In the genomic region with DNA sequence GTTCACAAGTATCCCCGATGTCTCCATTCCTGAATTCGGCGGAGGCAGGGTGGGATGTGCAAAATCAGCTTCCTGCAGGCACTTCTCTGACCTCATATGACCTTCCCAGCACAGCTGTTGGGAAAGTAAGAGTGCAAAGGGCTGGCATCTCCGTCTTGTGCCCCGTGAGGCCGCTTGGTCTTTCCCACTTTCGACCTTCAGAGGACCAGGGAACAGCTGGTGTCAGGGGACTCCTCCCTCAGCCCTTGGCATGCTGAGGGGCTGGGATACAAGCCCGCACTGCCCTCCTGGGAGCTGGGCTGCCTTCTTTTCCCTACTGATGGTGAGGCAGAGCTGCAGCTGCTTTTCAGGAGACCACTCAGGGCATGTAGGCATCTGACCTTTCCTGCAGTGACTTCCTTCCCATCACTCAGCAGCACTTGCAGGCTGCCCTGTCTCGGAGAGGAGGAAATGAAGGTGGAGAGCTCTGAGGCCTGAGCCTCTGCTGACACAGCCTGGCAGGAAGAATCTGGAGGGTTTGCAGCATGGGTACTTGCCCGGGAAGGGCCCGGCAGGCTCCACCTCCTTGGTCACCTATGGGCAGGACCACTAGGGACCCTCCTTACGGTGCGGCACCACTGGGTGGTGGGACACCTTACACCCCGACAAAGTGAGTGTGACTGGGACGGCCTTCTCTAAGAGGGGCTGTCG, we compare ENCODE assay signal across 15 cellular contexts.
A peak's percentile ranks its signal among the peaks of the same experiment; 100 is the strongest.
DNase-seq lines count a peak whose midpoint lies in the region; ATAC-seq lines count a peak whose summit lies in the region.
"Had no signal": no experiment of that assay in that cellular context is flagged by ENCODE, and none has a peak within 500 bp of the region (broad histone marks: within the 10 kb centered on the region; RNA-seq: fewer than 3 reads in every experiment).

No MANE protein-coding gene starts in this region.

- H3K9me3 Mint-ChIP-seq in activated T-cell treated with anti-CD3 and anti-CD28 coated beads, Interleukin-2, amount 50 U/mL, for 24 hours, result no peaks in the 10 kb centered on the region
- no peaks in the 10 kb centered on the region for H3K9me3 Mint-ChIP-seq in stimulated activated memory B cell treated with anti-CD40 and anti-IgM and Interleukin-4, amounts not matched to agents 10 μg/mL and 1 μg/mL and 100 μg/mL, for 72 hours
- H3K9me3 Mint-ChIP-seq: CD8-positive, alpha-beta T cell had no signal

- H3K4me3 Mint-ChIP-seq in activated T-cell treated with anti-CD3 and anti-CD28 coated beads, Interleukin-2, amount 50 U/mL, for 24 hours, result no peak overlapping the region
- no peak overlapping the region for H3K4me3 Mint-ChIP-seq in stimulated activated memory B cell treated with anti-CD40 and anti-IgM and Interleukin-4, amounts not matched to agents 10 μg/mL and 1 μg/mL and 100 μg/mL, for 72 hours
- H3K4me3 Mint-ChIP-seq: CD8-positive, alpha-beta T cell had no signal

- peak; percentile 29 for ATAC-seq in stimulated activated memory B cell treated with anti-CD40 and anti-IgM and Interleukin-4, amounts not matched to agents 10 μg/mL and 1 μg/mL and 100 μg/mL, for 72 hours
- ATAC-seq in GM21381 (IDR thresholded peaks at IDR 0.05; ENCODE audit: unreplicated experiment) (no peak), HG03439 (IDR thresholded peaks at IDR 0.05; ENCODE audit: unreplicated experiment) (no peak)
- ATAC-seq: CD8-positive, alpha-beta T cell had no signal

- H3K4me1 Mint-ChIP-seq in activated T-cell treated with anti-CD3 and anti-CD28 coated beads, Interleukin-2, amount 50 U/mL, for 24 hours (ENCODE audit: low read depth), result no peaks in the 10 kb centered on the region
- no peaks in the 10 kb centered on the region for H3K4me1 Mint-ChIP-seq in stimulated activated memory B cell treated with anti-CD40 and anti-IgM and Interleukin-4, amounts not matched to agents 10 μg/mL and 1 μg/mL and 100 μg/mL, for 72 hours

- peaks cover under 1% of the 10 kb centered on the region for H3K27me3 Mint-ChIP-seq in activated T-cell treated with anti-CD3 and anti-CD28 coated beads, Interleukin-2, amount 50 U/mL, for 24 hours
- peaks cover 14% of the 10 kb centered on the region for H3K27me3 Mint-ChIP-seq in stimulated activated memory B cell treated with anti-CD40 and anti-IgM and Interleukin-4, amounts not matched to agents 10 μg/mL and 1 μg/mL and 100 μg/mL, for 72 hours

- DNase-seq in activated T-cell treated with anti-CD3 and anti-CD28 coated beads, Interleukin-2, amount 50 U/mL, for 24 hours, result peak; percentile 7
- DNase-seq in activated T-cell treated with anti-CD3 and anti-CD28 coated beads, Interleukin-2, amount 50 U/mL, for 48 hours, result no peak
- DNase-seq in UCSD-AML1 (lab: John Stamatoyannopoulos, UW; ENCODE audit: unreplicated experiment) (peak; percentile 43), mesenteric fat pad (ENCODE audit: low spot score) (peak; percentile 74), NAMALWA (ENCODE audit: low spot score) (no peak)
- DNase-seq: AML-193; CD8-positive, alpha-beta T cell; GF-D8; MG63; NCI-H1105; NCI-H1694 treated with DMSO at 0.1 percent for 48 hours; NCI-H446 had no signal

- no peaks in the 10 kb centered on the region for H3K36me3 Mint-ChIP-seq in activated T-cell treated with anti-CD3 and anti-CD28 coated beads, Interleukin-2, amount 50 U/mL, for 24 hours (ENCODE audit: low read depth)
- H3K36me3 Mint-ChIP-seq in stimulated activated memory B cell treated with anti-CD40 and anti-IgM and Interleukin-4, amounts not matched to agents 10 μg/mL and 1 μg/mL and 100 μg/mL, for 72 hours, result no peaks in the 10 kb centered on the region
- H3K36me3 Mint-ChIP-seq: CD8-positive, alpha-beta T cell had no signal

- no peak overlapping the region for H3K27ac Mint-ChIP-seq in activated T-cell treated with anti-CD3 and anti-CD28 coated beads, Interleukin-2, amount 50 U/mL, for 24 hours
- H3K27ac Mint-ChIP-seq in stimulated activated memory B cell treated with anti-CD40 and anti-IgM and Interleukin-4, amounts not matched to agents 10 μg/mL and 1 μg/mL and 100 μg/mL, for 72 hours, result no peak overlapping the region
- H3K27ac Mint-ChIP-seq: CD8-positive, alpha-beta T cell had no signal

Comparison
In these comparisons a context has a peak if more than half of its experiments do, and no peak if none do; other contexts are left out.
1. DNase-seq: peak in activated T-cell treated with anti-CD3 and anti-CD28 coated beads, Interleukin-2, amount 50 U/mL, for 24 hours (single experiment), UCSD-AML1 (single experiment) and mesenteric fat pad (single experiment); none in activated T-cell treated with anti-CD3 and anti-CD28 coated beads, Interleukin-2, amount 50 U/mL, for 48 hours (0 of 2) and NAMALWA (single experiment).